In the genomic region with DNA sequence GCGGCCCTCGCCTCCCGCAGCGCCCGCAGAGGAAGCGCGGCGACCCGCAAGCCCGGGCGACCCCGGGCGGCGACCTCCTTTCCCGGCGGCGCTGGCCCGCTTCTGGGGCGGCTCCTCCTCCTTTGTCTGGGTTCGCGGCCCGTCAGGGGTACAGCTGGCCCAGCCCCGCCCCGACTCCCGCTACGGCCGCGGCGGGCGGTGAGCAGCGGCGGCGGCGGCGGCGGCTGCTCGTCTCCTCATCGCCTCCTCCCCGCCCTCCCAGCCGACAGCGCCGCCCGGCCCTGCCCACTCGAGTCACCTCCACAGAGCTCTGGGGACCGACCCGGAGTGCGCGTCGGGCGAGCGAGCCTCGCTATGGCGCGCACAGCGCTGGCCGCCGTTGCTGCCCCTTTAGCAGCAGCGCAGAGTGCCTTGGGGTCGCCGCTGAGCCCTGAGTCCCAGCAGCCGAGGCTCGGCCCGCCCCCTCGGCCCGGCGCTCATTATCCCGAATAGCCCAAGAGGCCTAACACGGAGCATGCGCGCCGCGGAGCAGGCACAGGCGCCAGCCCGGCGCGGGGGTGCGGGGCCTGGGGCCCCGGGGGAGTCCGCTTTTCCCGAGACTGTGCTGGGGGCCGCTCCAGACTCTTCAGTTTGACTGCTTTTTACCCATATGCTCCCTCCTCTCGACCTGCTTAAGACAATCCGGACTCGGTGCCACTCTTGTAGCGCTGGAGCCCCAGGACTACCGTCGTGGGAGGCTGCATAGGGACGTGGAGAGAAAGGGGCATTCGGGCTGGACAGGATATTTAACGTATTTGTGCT, we compare ENCODE assay signal across 1 cellular context.
A peak's percentile ranks its signal among the peaks of the same experiment; 100 is the strongest.
TF ChIP-seq lines count a peak whose summit lies in the region.

Gene SOS2, minus strand, starts transcription at position 104 of the 801 bp plus-strand sequence. CDS start 295 bp downstream, outside the sequence.

TF ChIP-seq in HepG2, 621 proteins besides CTCF, POLR2A, EP300 and RAD21 (continued from another document and continues in another):
- TF ChIP-seq, protein P1, sequence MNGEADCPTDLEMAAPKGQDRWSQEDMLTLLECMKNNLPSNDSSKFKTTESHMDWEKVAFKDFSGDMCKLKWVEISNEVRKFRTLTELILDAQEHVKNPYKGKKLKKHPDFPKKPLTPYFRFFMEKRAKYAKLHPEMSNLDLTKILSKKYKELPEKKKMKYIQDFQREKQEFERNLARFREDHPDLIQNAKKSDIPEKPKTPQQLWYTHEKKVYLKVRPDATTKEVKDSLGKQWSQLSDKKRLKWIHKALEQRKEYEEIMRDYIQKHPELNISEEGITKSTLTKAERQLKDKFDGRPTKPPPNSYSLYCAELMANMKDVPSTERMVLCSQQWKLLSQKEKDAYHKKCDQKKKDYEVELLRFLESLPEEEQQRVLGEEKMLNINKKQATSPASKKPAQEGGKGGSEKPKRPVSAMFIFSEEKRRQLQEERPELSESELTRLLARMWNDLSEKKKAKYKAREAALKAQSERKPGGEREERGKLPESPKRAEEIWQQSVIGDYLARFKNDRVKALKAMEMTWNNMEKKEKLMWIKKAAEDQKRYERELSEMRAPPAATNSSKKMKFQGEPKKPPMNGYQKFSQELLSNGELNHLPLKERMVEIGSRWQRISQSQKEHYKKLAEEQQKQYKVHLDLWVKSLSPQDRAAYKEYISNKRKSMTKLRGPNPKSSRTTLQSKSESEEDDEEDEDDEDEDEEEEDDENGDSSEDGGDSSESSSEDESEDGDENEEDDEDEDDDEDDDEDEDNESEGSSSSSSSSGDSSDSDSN (CRISPR knock-in tag; IDR thresholded peaks at IDR 0.05) = peak; percentile 90
- TF ChIP-seq ZC3H13 (CRISPR knock-in tag; IDR thresholded peaks at IDR 0.05) = no peak; the same call in 1 of the 2 replicates
- no peak for TF ChIP-seq ZNF678 (CRISPR knock-in tag; IDR thresholded peaks at IDR 0.05)
- TF ChIP-seq ZFY (CRISPR knock-in tag; IDR thresholded peaks at IDR 0.05) = peak; percentile 88
- TF ChIP-seq, protein P2, sequence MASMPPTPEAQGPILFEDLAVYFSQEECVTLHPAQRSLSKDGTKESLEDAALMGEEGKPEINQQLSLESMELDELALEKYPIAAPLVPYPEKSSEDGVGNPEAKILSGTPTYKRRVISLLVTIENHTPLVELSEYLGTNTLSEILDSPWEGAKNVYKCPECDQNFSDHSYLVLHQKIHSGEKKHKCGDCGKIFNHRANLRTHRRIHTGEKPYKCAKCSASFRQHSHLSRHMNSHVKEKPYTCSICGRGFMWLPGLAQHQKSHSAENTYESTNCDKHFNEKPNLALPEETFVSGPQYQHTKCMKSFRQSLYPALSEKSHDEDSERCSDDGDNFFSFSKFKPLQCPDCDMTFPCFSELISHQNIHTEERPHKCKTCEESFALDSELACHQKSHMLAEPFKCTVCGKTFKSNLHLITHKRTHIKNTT (CRISPR knock-in tag; IDR thresholded peaks at IDR 0.05) = no peak
- TF ChIP-seq KDM4B (CRISPR knock-in tag; IDR thresholded peaks at IDR 0.05) = no peak
- no peak for TF ChIP-seq CENPBD1 (CRISPR knock-in tag; IDR thresholded peaks at IDR 0.05; ENCODE audit: borderline replicate concordance, low read depth)
- TF ChIP-seq POGZ (CRISPR knock-in tag; IDR thresholded peaks at IDR 0.05) = peak; percentile 69
- TF ChIP-seq ZNF614 (CRISPR knock-in tag; IDR thresholded peaks at IDR 0.05; ENCODE audit: borderline replicate concordance) = peak; percentile 67; the same call in 1 of the 2 replicates
- no peak; the same call in 1 of the 2 replicates for TF ChIP-seq ZNF343 (CRISPR knock-in tag; IDR thresholded peaks at IDR 0.05)
- TF ChIP-seq FOXO4 (CRISPR knock-in tag; conservative IDR thresholded peaks at IDR 0.05) = no peak
- no peak for TF ChIP-seq FOSL1 (CRISPR knock-in tag; IDR thresholded peaks at IDR 0.05; ENCODE audit: borderline replicate concordance)
- peak; percentile 67; the same call in 1 of the 2 replicates for TF ChIP-seq ZNF230 (CRISPR knock-in tag; IDR thresholded peaks at IDR 0.05)
- TF ChIP-seq, protein P3, sequence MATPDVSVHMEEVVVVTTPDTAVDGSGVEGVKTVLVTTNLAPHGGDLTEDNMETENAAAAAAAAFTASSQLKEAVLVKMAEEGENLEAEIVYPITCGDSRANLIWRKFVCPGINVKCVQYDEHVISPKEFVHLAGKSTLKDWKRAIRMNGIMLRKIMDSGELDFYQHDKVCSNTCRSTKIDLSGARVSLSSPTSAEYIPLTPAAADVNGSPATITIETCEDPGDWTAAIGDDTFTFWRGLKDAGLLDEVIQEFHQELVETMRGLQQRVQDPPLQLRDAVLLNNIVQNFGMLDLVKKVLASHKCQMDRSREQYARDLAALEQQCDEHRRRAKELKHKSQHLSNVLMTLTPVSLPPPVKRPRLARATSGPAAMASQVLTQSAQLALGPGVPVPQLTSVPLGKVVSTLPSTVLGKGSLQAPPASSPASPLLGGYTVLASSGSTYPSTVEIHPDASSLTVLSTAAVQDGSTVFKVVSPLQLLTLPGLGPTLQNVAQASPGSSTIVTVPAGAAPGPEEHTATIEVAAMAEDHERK (CRISPR knock-in tag; IDR thresholded peaks at IDR 0.05; ENCODE audit: low read depth) = no peak
- TF ChIP-seq ZNF850 (CRISPR knock-in tag; conservative IDR thresholded peaks at IDR 0.05) = no peak
- no peak for TF ChIP-seq U2AF2 (IDR thresholded peaks at IDR 0.05; ENCODE audit: low read depth, low read length)
- TF ChIP-seq MAZ (IDR thresholded peaks at IDR 0.05; ENCODE audit: borderline replicate concordance, low read depth, low read length) = 0 out of 2 replicates have a peak, but pooled peaks have one; percentile 27
- peak; percentile 85; the same call in 1 of the 2 replicates for TF ChIP-seq MAZ (CRISPR knock-in tag; IDR thresholded peaks at IDR 0.05; ENCODE audit: low read depth)
- no peak for TF ChIP-seq NFE2 (CRISPR knock-in tag; IDR thresholded peaks at IDR 0.05)
- TF ChIP-seq ZNF431 (CRISPR knock-in tag; IDR thresholded peaks at IDR 0.05; ENCODE audit: borderline replicate concordance, low read depth) = 0 out of 2 replicates have a peak, but pooled peaks have one; percentile 61
- no peak; the same call in 1 of the 2 replicates for TF ChIP-seq MXD3 (CRISPR knock-in tag; IDR thresholded peaks at IDR 0.05)
- TF ChIP-seq MLX (CRISPR knock-in tag; IDR thresholded peaks at IDR 0.05) = 0 out of 2 replicates have a peak, but pooled peaks have one; percentile 54
- no peak for TF ChIP-seq LBX2 (CRISPR knock-in tag; IDR thresholded peaks at IDR 0.05; ENCODE audit: borderline replicate concordance)
- TF ChIP-seq, protein P4, sequence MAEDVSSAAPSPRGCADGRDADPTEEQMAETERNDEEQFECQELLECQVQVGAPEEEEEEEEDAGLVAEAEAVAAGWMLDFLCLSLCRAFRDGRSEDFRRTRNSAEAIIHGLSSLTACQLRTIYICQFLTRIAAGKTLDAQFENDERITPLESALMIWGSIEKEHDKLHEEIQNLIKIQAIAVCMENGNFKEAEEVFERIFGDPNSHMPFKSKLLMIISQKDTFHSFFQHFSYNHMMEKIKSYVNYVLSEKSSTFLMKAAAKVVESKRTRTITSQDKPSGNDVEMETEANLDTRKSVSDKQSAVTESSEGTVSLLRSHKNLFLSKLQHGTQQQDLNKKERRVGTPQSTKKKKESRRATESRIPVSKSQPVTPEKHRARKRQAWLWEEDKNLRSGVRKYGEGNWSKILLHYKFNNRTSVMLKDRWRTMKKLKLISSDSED (CRISPR knock-in tag; IDR thresholded peaks at IDR 0.05) = no peak
- no peak for TF ChIP-seq ATF7 (IDR thresholded peaks at IDR 0.05)
- TF ChIP-seq ATF7 (CRISPR knock-in tag; IDR thresholded peaks at IDR 0.05) = 0 out of 2 replicates have a peak, but pooled peaks have one; percentile 30
- TF ChIP-seq ELF4 (CRISPR knock-in tag; IDR thresholded peaks at IDR 0.05; ENCODE audit: borderline replicate concordance) = no peak
- no peak for TF ChIP-seq XBP1 (CRISPR knock-in tag; IDR thresholded peaks at IDR 0.05)
- TF ChIP-seq TAF1 (CRISPR knock-in tag; IDR thresholded peaks at IDR 0.05) = peak; percentile 83
- TF ChIP-seq ZBTB38 (CRISPR knock-in tag; IDR thresholded peaks at IDR 0.05) = no peak
- TF ChIP-seq KMT2A (CRISPR knock-in tag; IDR thresholded peaks at IDR 0.05) = peak; percentile 71
- TF ChIP-seq SNAI1 (CRISPR knock-in tag; IDR thresholded peaks at IDR 0.05; ENCODE audit: borderline replicate concordance) = no peak
- TF ChIP-seq HMG20B (CRISPR knock-in tag; conservative IDR thresholded peaks at IDR 0.05) = 0 out of 2 replicates have a peak, but pooled peaks have one; percentile 16
- peak; percentile 96 for TF ChIP-seq ZNF546 (CRISPR knock-in tag; conservative IDR thresholded peaks at IDR 0.05)
- TF ChIP-seq ZNF430 (CRISPR knock-in tag; IDR thresholded peaks at IDR 0.05) = peak; percentile 52; the same call in 1 of the 2 replicates
- TF ChIP-seq SATB2 (CRISPR knock-in tag; IDR thresholded peaks at IDR 0.05) = no peak
- TF ChIP-seq SNAPC4 (CRISPR knock-in tag; IDR thresholded peaks at IDR 0.05) = peak; percentile 43; the same call in 1 of the 2 replicates
- TF ChIP-seq GTF2F1 (IDR thresholded peaks at IDR 0.05; ENCODE audit: low read length) = no peak
- TF ChIP-seq, protein P5, sequence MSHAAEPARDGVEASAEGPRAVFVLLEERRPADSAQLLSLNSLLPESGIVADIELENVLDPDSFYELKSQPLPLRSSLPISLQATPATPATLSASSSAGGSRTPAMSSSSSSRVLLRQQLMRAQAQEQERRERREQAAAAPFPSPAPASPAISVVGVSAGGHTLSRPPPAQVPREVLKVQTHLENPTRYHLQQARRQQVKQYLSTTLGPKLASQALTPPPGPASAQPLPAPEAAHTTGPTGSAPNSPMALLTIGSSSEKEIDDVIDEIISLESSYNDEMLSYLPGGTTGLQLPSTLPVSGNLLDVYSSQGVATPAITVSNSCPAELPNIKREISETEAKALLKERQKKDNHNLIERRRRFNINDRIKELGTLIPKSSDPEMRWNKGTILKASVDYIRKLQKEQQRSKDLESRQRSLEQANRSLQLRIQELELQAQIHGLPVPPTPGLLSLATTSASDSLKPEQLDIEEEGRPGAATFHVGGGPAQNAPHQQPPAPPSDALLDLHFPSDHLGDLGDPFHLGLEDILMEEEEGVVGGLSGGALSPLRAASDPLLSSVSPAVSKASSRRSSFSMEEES (CRISPR knock-in tag; IDR thresholded peaks at IDR 0.05) = 0 out of 2 replicates have a peak, but pooled peaks have one; percentile 16
- peak; percentile 81; the same call in 1 of the 2 replicates for TF ChIP-seq ISX (CRISPR knock-in tag; conservative IDR thresholded peaks at IDR 0.05)
